In the genomic region with DNA sequence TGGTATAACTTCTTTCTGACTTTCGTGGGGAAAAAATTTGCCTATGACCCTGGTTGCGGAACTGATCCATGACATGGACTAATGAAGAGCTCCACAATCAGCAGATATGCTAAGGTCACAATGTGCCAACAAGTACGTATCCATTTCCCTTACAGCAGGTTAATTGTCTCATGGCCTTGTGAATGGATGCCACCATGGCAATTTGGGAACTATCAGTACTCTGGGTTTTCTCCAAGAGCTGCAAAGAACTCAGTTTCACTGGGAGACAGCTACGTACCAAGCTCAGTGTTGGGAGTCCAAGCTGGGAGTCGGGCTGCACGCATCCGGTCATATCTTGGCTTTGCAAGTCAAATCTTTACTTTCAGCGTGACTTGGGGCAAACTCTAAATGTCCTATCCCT, we compare ENCODE assay signal across 18 cellular contexts.
"Had no signal": no experiment of that assay in that cellular context is flagged by ENCODE, and none has a peak within 500 bp of the region (broad histone marks: within the 10 kb centered on the region; RNA-seq: fewer than 3 reads in every experiment).

No MANE protein-coding gene starts in this region.

- DNase-seq: islet precursor cell; left ventricle myocardium inferior; midbrain; mucosa of descending colon; naive thymus-derived CD4-positive, alpha-beta T cell; ovary; spleen; stimulated activated naive CD4-positive, alpha-beta T cell; tibial artery had no signal

- ATAC-seq: mucosa of descending colon; naive thymus-derived CD4-positive, alpha-beta T cell; natural killer cell treated with Interleukin-12 subunit alpha and Interleukin-12 subunit beta and Interleukin-15 and Interleukin-18, amount 100 ng/mL, for 72 hours; sciatic nerve had no signal

- H3K27me3 ChIP-seq: hepatocyte, ovary, right atrium auricular region, spleen, suprapubic skin, tibial artery, vagina had no signal

- H3K4me1 ChIP-seq: spleen, tibial artery had no signal

- H3K79me2 ChIP-seq: hepatocyte had no signal

- H2AFZ ChIP-seq: hepatocyte had no signal

- H3K27ac ChIP-seq: hepatocyte, left ventricle myocardium inferior, ovary, right atrium auricular region, skin epidermis, spleen, suprapubic skin, thoracic aorta, tibial artery, vagina had no signal

- H3K4me3 ChIP-seq: hepatocyte, left ventricle myocardium inferior, lung, mucosa of descending colon, ovary, right atrium auricular region, skin epidermis, spleen, suprapubic skin, thoracic aorta, tibial artery, vagina had no signal

- H3K9me3 ChIP-seq: left ventricle myocardium inferior, mucosa of descending colon, ovary, right atrium auricular region, suprapubic skin, thoracic aorta, tibial artery, vagina had no signal

- H3K36me3 ChIP-seq: left ventricle myocardium inferior, ovary, right atrium auricular region, spleen, suprapubic skin, thoracic aorta, tibial artery, vagina had no signal

- H3K4me2 ChIP-seq: hepatocyte had no signal
